1 cellular context compared by ENCODE assay signal in the genomic region with DNA sequence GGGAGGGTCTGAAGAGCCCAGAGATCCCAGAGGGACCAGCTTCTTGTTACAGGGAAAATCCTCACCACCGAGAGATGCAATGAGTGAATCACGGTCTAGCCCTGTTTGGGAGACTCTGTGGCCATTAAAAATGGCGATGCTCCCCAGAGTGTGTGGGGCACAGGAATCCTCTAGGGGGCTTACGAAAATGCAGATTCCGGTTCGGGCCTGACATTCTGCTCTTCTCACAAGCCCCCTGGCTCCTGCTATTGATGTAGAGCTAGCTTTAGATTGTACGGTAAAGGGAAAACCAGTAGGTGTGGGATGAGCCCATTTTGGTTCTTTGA.
TF ChIP-seq lines count a peak whose summit lies in the region.

No MANE protein-coding gene starts in this region.

TF ChIP-seq in endothelial cell of umbilical vein, 7 proteins besides CTCF, POLR2A, EP300 and RAD21 (continued from another document):
- TF ChIP-seq GATA2 (IDR thresholded peaks at IDR 0.05; ENCODE audit: insufficient read depth, insufficient read length, low read depth, low read length) (no peak), JUN (IDR thresholded peaks at IDR 0.05; ENCODE audit: borderline replicate concordance, insufficient read depth, insufficient read length, low read depth) (no peak)
TF ChIP-seq in endothelial cell of umbilical vein: peak in this region for 0.
